ENCODE assay signal across 23 cellular contexts in genomic region chr15:63057454-63058335, GRCh38. TPM values are rescaled to one million over a fixed set of nuclear protein-coding genes. Genes with fewer than 3 reads are reported as not detected.
DNase-seq lines count a peak whose midpoint lies in the region; ATAC-seq, FAIRE-seq and TF ChIP-seq lines count a peak whose summit lies in the region.
"Had no signal": no experiment of that assay in that cellular context is flagged by ENCODE, and none has a peak within 500 bp of the region (broad histone marks: within the 10 kb centered on the region; RNA-seq: fewer than 3 reads in every experiment).

No MANE protein-coding gene starts in this region.

- H3K9me1 ChIP-seq in endothelial cell of umbilical vein (replicated peaks; ENCODE audit: control insufficient read depth, extremely low read depth, insufficient read depth, low read length), result no peaks in the 10 kb centered on the region

- no peak overlapping the region for H3K4me2 ChIP-seq in endothelial cell of umbilical vein (ENCODE audit: insufficient read depth, low read length)
- H3K4me2 ChIP-seq: BLaER1 treated with 17β-estradiol and CSF1 and Interleukin-3, amounts not matched to agents 10 nM and 100 nM; neural progenitor cell had no signal

- intact Hi-C loops in endothelial cell of umbilical vein (cut with micrococcal nuclease) (no loop called here), psoas muscle (cut with DNase I) (no loop called here)

- H3K27ac Mint-ChIP-seq in activated naive CD8-positive, alpha-beta T cell treated with anti-CD3 and anti-CD28 coated beads for 36 hours, result no peak overlapping the region
- H3K27ac Mint-ChIP-seq: activated naive CD8-positive, alpha-beta T cell treated with anti-CD3 and anti-CD28 coated beads, Interleukin-2, amount 50 U/mL, for 24 hours; dendritic cell treated with granulocyte-macrophage colony-stimulating factor and Interleukin-4, amounts not matched to agents 40 ng/mL and 50 ng/mL, for 4 days; neural progenitor cell had no signal

- DNase-seq in ACHN (peak; percentile 36), RCC 7860 (ENCODE audit: low spot score) (peak; percentile 7), endothelial cell of umbilical vein (ENCODE audit: low read depth, low spot score) (no peak), psoas muscle (no peak), T-helper 2 cell (no peak), DMS153 treated with DMSO at 0.1 percent for 48 hours (lab: John Stamatoyannopoulos, UW; ENCODE audit: unreplicated experiment) (no peak)
- no peak for DNase-seq in activated naive CD8-positive, alpha-beta T cell treated with anti-CD3 and anti-CD28 coated beads for 36 hours
- DNase-seq: activated CD4-positive, alpha-beta T cell treated with anti-CD3 and anti-CD28 coated beads, Interleukin-2, amount 50 U/mL, for 4 hours; activated CD8-positive, alpha-beta memory T cell treated with anti-CD3 and anti-CD28 coated beads, Interleukin-2, amount 50 U/mL, for 48 hours; activated effector memory CD4-positive, alpha-beta T cell treated with Interleukin-2 at 50 U/mL for 16 hours; activated naive CD8-positive, alpha-beta T cell treated with anti-CD3 and anti-CD28 coated beads, Interleukin-2, amount 50 U/mL, for 24 hours; GOT3; NCI-H2107; NCI-H510A treated with DMSO at 0.1 percent for 48 hours; SJCRH30; stimulated activated CD4-positive, alpha-beta T cell treated with anti-CD3 and anti-CD28 coated beads, Interleukin-2, amount 100 ng/mL, for 48 hours; stimulated activated naive CD4-positive, alpha-beta T cell; upper lobe of left lung had no signal

- peaks cover 32% of the 10 kb centered on the region for H3K79me2 ChIP-seq in endothelial cell of umbilical vein (ENCODE audit: control insufficient read depth, insufficient read depth, low read length)

- no peak overlapping the region for H3K4me3 Mint-ChIP-seq in activated naive CD8-positive, alpha-beta T cell treated with anti-CD3 and anti-CD28 coated beads for 36 hours
- H3K4me3 Mint-ChIP-seq: activated naive CD8-positive, alpha-beta T cell treated with anti-CD3 and anti-CD28 coated beads, Interleukin-2, amount 50 U/mL, for 24 hours; dendritic cell treated with granulocyte-macrophage colony-stimulating factor and Interleukin-4, amounts not matched to agents 40 ng/mL and 50 ng/mL, for 4 days; neural progenitor cell had no signal

- no peaks in the 10 kb centered on the region for H3K4me1 Mint-ChIP-seq in activated naive CD8-positive, alpha-beta T cell treated with anti-CD3 and anti-CD28 coated beads for 36 hours
- H3K4me1 Mint-ChIP-seq: activated naive CD8-positive, alpha-beta T cell treated with anti-CD3 and anti-CD28 coated beads, Interleukin-2, amount 50 U/mL, for 24 hours had no signal

- no peak for ATAC-seq in psoas muscle
- ATAC-seq in GM18861 (IDR thresholded peaks at IDR 0.05; ENCODE audit: unreplicated experiment), result no peak
- ATAC-seq: activated naive CD8-positive, alpha-beta T cell treated with anti-CD3 and anti-CD28 coated beads, Interleukin-2, amount 50 U/mL, for 24 hours had no signal

- H3K27me3 Mint-ChIP-seq in activated naive CD8-positive, alpha-beta T cell treated with anti-CD3 and anti-CD28 coated beads for 36 hours, result no peaks in the 10 kb centered on the region
- H3K27me3 Mint-ChIP-seq: activated naive CD8-positive, alpha-beta T cell treated with anti-CD3 and anti-CD28 coated beads, Interleukin-2, amount 50 U/mL, for 24 hours had no signal

- H3K36me3 ChIP-seq in endothelial cell of umbilical vein (ENCODE audit: control insufficient read depth in 2 of 2, extremely low read depth in 1 of 2, insufficient read depth in 2 of 2, low read length in 2 of 2) (peaks cover 43 to 55% of the 10 kb centered on the region in 2 experiments), psoas muscle (ENCODE audit: insufficient read depth in 1 of 2, low read depth in 1 of 2) (peaks cover 29 to 71% of the 10 kb centered on the region in 2 donors)

- H3K27ac ChIP-seq in endothelial cell of umbilical vein (ENCODE audit: insufficient read depth, low read depth, low read length), result no peak overlapping the region
- peak overlapping the region; percentile 94 for H3K27ac ChIP-seq in psoas muscle
- H3K27ac ChIP-seq: BLaER1 treated with 17β-estradiol and CSF1 and Interleukin-3, amounts not matched to agents 10 nM and 100 nM; neural progenitor cell; SJCRH30 had no signal

- H2AFZ ChIP-seq in endothelial cell of umbilical vein (ENCODE audit: low read depth, low read length), result no peak overlapping the region
- H2AFZ ChIP-seq: neural progenitor cell had no signal

- H3K4me1 ChIP-seq in endothelial cell of umbilical vein (ENCODE audit: control insufficient read depth, extremely low read depth, insufficient read depth, low read length), result peaks cover 20% of the 10 kb centered on the region
- peaks cover 51% of the 10 kb centered on the region for H3K4me1 ChIP-seq in psoas muscle

- TF ChIP-seq POLR2A in endothelial cell of umbilical vein (IDR thresholded peaks at IDR 0.05; ENCODE audit: low read depth, low read length), result no peak

- no peaks in the 10 kb centered on the region for H3K9me3 Mint-ChIP-seq in activated naive CD8-positive, alpha-beta T cell treated with anti-CD3 and anti-CD28 coated beads for 36 hours
- H3K9me3 Mint-ChIP-seq: activated naive CD8-positive, alpha-beta T cell treated with anti-CD3 and anti-CD28 coated beads, Interleukin-2, amount 50 U/mL, for 24 hours; dendritic cell treated with granulocyte-macrophage colony-stimulating factor and Interleukin-4, amounts not matched to agents 40 ng/mL and 50 ng/mL, for 4 days; neural progenitor cell had no signal

- H3K36me3 Mint-ChIP-seq in activated naive CD8-positive, alpha-beta T cell treated with anti-CD3 and anti-CD28 coated beads for 36 hours, result peaks cover 7% of the 10 kb centered on the region

- in situ Hi-C loops in ACHN (cut with HindIII; ENCODE audit: low pct_ligation_motif_present, low pct_unique_long_range_greater_than_20kb, low sequenced_read_pairs), result no loop called here

- H4K20me1 ChIP-seq in endothelial cell of umbilical vein (replicated peaks; ENCODE audit: control insufficient read depth, extremely low read depth, insufficient read depth, low read length), result peaks cover 2% of the 10 kb centered on the region

- H3K9me3 ChIP-seq in endothelial cell of umbilical vein (replicated peaks; ENCODE audit: control insufficient read depth, insufficient read depth, low read length) (no peaks in the 10 kb centered on the region), psoas muscle (no peaks in the 10 kb centered on the region)
- H3K9me3 ChIP-seq: Peyer's patch, SJCRH30, upper lobe of left lung had no signal

- POLR2A ChIA-PET in endothelial cell of umbilical vein (lab: Charles Lee), result no interaction called here

- H3K9ac ChIP-seq in endothelial cell of umbilical vein (replicated peaks; ENCODE audit: extremely low read depth, insufficient read depth, low read length), result no peak overlapping the region
- H3K9ac ChIP-seq: BLaER1 treated with 17β-estradiol and CSF1 and Interleukin-3, amounts not matched to agents 10 nM and 100 nM; neural progenitor cell had no signal

- WGBS in psoas muscle, 3 donors, result 91 to 97% (median 93%) methylated on average over 8 of the region's 8 CpGs

- FAIRE-seq in RCC 7860 (lab: Jason Lieb, UNC) (no peak), endothelial cell of umbilical vein (lab: Jason Lieb, UNC) (no peak)

- CTCF ChIA-PET in endothelial cell of umbilical vein (lab: Charles Lee), result interaction anchor here (0.9 to 1.3 kb wide), 3 partner anchors 9 to 276 kb away, joined by 3 to 10 read pairs (median 3); no protein-coding TSS in a partner anchor

- no peaks in the 10 kb centered on the region for H3K27me3 ChIP-seq in endothelial cell of umbilical vein (ENCODE audit: control insufficient read depth in 2 of 2, insufficient read depth in 2 of 2, low read length in 2 of 2)
- no peaks in the 10 kb centered on the region for H3K27me3 ChIP-seq in psoas muscle (ENCODE audit: insufficient read depth in 3 of 3, low read length in 2 of 3)
- H3K27me3 ChIP-seq: BLaER1 treated with 17β-estradiol and CSF1 and Interleukin-3, amounts not matched to agents 10 nM and 100 nM; neural progenitor cell; Peyer's patch; SJCRH30; upper lobe of left lung had no signal

- BruUV-seq in endothelial cell of umbilical vein (replicated peaks; lab: Mats Ljungman, UMichigan), result no TSS peak

- dilution Hi-C loops in endothelial cell of umbilical vein (cut with MboI; ENCODE audit: extremely low pct_ligation_motif_present, low sequenced_read_pairs), result no loop called here

- H3K4me3 ChIP-seq in endothelial cell of umbilical vein (replicated peaks in 1 of 3; ENCODE audit: insufficient read depth in 1 of 3, low read depth in 1 of 3, low read length in 3 of 3) (no peak overlapping the region), psoas muscle (no peak overlapping the region)
- H3K4me3 ChIP-seq: BLaER1 treated with 17β-estradiol and CSF1 and Interleukin-3, amounts not matched to agents 10 nM and 100 nM; neural progenitor cell; Peyer's patch; SJCRH30; upper lobe of left lung had no signal

- TF ChIP-seq CTCF in endothelial cell of umbilical vein (IDR thresholded peaks at IDR 0.05; ENCODE audit: extremely low read depth in 1 of 2, insufficient read depth in 1 of 2, low read depth in 1 of 2, low read length in 2 of 2) (no peak), psoas muscle (IDR thresholded peaks at IDR 0.05) (no peak)

TF ChIP-seq in endothelial cell of umbilical vein, 7 proteins besides CTCF, POLR2A, EP300 and RAD21:
- TF ChIP-seq EZH2 (IDR thresholded peaks at IDR 0.05; ENCODE audit: borderline replicate concordance, low read depth, low read length, severe bottlenecking) (no peak), POLR2AphosphoS5 (IDR thresholded peaks at IDR 0.05; ENCODE audit: insufficient read depth, low read depth, low read length) (peak; percentile 49), FOS (IDR thresholded peaks at IDR 0.05; ENCODE audit: borderline replicate concordance, insufficient read depth, low read length) (no peak), MAX (IDR thresholded peaks at IDR 0.05; ENCODE audit: insufficient read depth, insufficient read length) (no peak)

RNA-seq across cellular contexts. Expression of gene TPM1, which starts 15.1 kb away (rescaled TPM):
- total RNA-seq in endothelial cell of umbilical vein, result 558 and 678 TPM in 2 replicates
- polyA plus RNA-seq in endothelial cell of umbilical vein, result 518 and 528 TPM in 2 replicates
- polyA plus RNA-seq in endothelial cell of umbilical vein (2011; cell fraction: cytosol; rRNA removed), result 740 and 824 TPM in 2 replicates
- polyA plus RNA-seq in endothelial cell of umbilical vein (2011; cell fraction: nucleus; rRNA removed), result 2,079 and 2,156 TPM in 2 replicates
- 679 and 811 TPM in 2 replicates for polyA plus RNA-seq in endothelial cell of umbilical vein (2012)
- 828 and 932 TPM in 2 replicates for polyA minus RNA-seq in endothelial cell of umbilical vein
- polyA minus RNA-seq in endothelial cell of umbilical vein (2011; cell fraction: cytosol; rRNA and poly(A)+ RNA removed), result 30.8 TPM
- 2,251 and 2,264 TPM in 2 replicates for polyA minus RNA-seq in endothelial cell of umbilical vein (2011; cell fraction: nucleus; rRNA and poly(A)+ RNA removed)
- total RNA-seq in psoas muscle, result 1,000 to 10,000 TPM; 1,097 to 5,131 (median 2,563) TPM
- 1,000 to 10,000 TPM; 1,146 to 4,515 (median 3,805) TPM for polyA plus RNA-seq in psoas muscle
- total RNA-seq in activated naive CD8-positive, alpha-beta T cell treated with anti-CD3 and anti-CD28 coated beads for 36 hours, result 1 to 10 TPM; 5.1 to 5.4 TPM

Comparison
In these comparisons a context has a peak if more than half of its experiments do, and no peak if none do; other contexts are left out.
1. DNase-seq: peak in ACHN (single experiment) and RCC 7860 (single experiment); none in endothelial cell of umbilical vein (single experiment), psoas muscle (0 of 2), T-helper 2 cell (0 of 5), activated naive CD8-positive, alpha-beta T cell treated with anti-CD3 and anti-CD28 coated beads for 36 hours (single experiment) and DMS153 treated with DMSO at 0.1 percent for 48 hours (single experiment).
2. RNA of gene TPM1, which starts 15.1 kb away (total RNA-seq): 1,097 to 5,131 TPM in psoas muscle and 558 to 678 TPM in endothelial cell of umbilical vein; 5.1 to 5.4 TPM in activated naive CD8-positive, alpha-beta T cell treated with anti-CD3 and anti-CD28 coated beads for 36 hours; every median in the first group is over 10 times any median in the second.